26 cellular contexts compared by ENCODE assay signal in genomic region chr6:130964289-130964688, GRCh38.
DNase-seq lines count a peak whose midpoint lies in the region; ATAC-seq, FAIRE-seq and TF ChIP-seq lines count a peak whose summit lies in the region.
"Had no signal": no experiment of that assay in that cellular context is flagged by ENCODE, and none has a peak within 500 bp of the region (broad histone marks: within the 10 kb centered on the region; RNA-seq: fewer than 3 reads in every experiment).

No MANE protein-coding gene starts in this region.

- H3K9me3 Mint-ChIP-seq in memory B cell, result no peaks in the 10 kb centered on the region
- H3K9me3 Mint-ChIP-seq: activated CD8-positive, alpha-beta T cell treated with anti-CD3 and anti-CD28 coated beads for 36 hours; activated T-helper 17 cell treated with anti-CD3 and anti-CD28 coated beads, Interleukin-2, amount 50 U/mL, for 72 hours; CD4-positive, alpha-beta memory T cell; natural killer cell treated with Interleukin-12 subunit alpha and Interleukin-12 subunit beta and Interleukin-15 and Interleukin-18, amount 100 ng/mL, for 72 hours had no signal

- H3K4me3 ChIP-seq in GM12865 (ENCODE audit: low read depth, low read length) (no peak overlapping the region), pancreas (no peak overlapping the region)
- H3K4me3 ChIP-seq: A549, coronary artery, GM23248, SK-N-MC, testis, uterus had no signal

- peaks cover 27% of the 10 kb centered on the region for H3K4me1 Mint-ChIP-seq in memory B cell
- H3K4me1 Mint-ChIP-seq: activated T-helper 17 cell treated with anti-CD3 and anti-CD28 coated beads, Interleukin-2, amount 50 U/mL, for 72 hours had no signal

- TF ChIP-seq CTCF in GM12865 (IDR thresholded peaks at IDR 0.05; ENCODE audit: insufficient read depth, low read depth, low read length, missing control alignments) (no peak), pancreas (IDR thresholded peaks at IDR 0.05) (no peak)

- H3K9me3 ChIP-seq in pancreas, result no peaks in the 10 kb centered on the region
- H3K9me3 ChIP-seq: A549, testis, uterus had no signal

- WGBS in pancreas, 2 donors, result 95 to 100% methylated on average over 2 of the region's 2 CpGs

- no peak overlapping the region for H3K27ac ChIP-seq in pancreas
- H3K27ac ChIP-seq: A549, coronary artery, GM23248, SK-N-MC, testis, uterus had no signal

- H3K36me3 ChIP-seq in pancreas, result no peaks in the 10 kb centered on the region
- H3K36me3 ChIP-seq: uterus had no signal

- H3K4me1 ChIP-seq in pancreas, result peaks cover 0 to under 1% (median 0%) of the 10 kb centered on the region in 3 donors

- intact Hi-C loops in pancreas (cut with DNase I), result no loop called here

- H3K36me3 Mint-ChIP-seq in memory B cell, result no peaks in the 10 kb centered on the region
- H3K36me3 Mint-ChIP-seq: activated naive CD8-positive, alpha-beta T cell; CD4-positive, alpha-beta memory T cell; natural killer cell treated with Interleukin-12 subunit alpha and Interleukin-12 subunit beta and Interleukin-15 and Interleukin-18, amount 100 ng/mL, for 72 hours had no signal

- no peak overlapping the region for H3K27ac Mint-ChIP-seq in memory B cell
- H3K27ac Mint-ChIP-seq: activated CD8-positive, alpha-beta T cell treated with anti-CD3 and anti-CD28 coated beads for 36 hours; activated naive CD8-positive, alpha-beta T cell; activated T-helper 17 cell treated with anti-CD3 and anti-CD28 coated beads, Interleukin-2, amount 50 U/mL, for 72 hours; natural killer cell treated with Interleukin-12 subunit alpha and Interleukin-12 subunit beta and Interleukin-15 and Interleukin-18, amount 100 ng/mL, for 72 hours had no signal

- DNase-seq in GM12865 (ENCODE audit: low read depth) (peak; percentile 8), memory B cell (ENCODE audit: low spot score in 2 of 2) (no peak), pancreas (no peak), middle frontal gyrus (ENCODE audit: extremely low spot score, low spot score) (no peak), NCI-H1436 treated with DMSO at 0.1 percent for 48 hours (lab: John Stamatoyannopoulos, UW) (no peak), KG1 (lab: John Stamatoyannopoulos, UW) (no peak)
- DNase-seq: activated CD8-positive, alpha-beta T cell treated with anti-CD3 and anti-CD28 coated beads for 36 hours; AML-193; anterior cingulate cortex; CD4-positive, alpha-beta memory T cell; effector memory CD4-positive, alpha-beta T cell; GM23248; stimulated activated naive CD8-positive, alpha-beta T cell treated with anti-CD3 and anti-CD28 coated beads, Interleukin-15, Interleukin-2, amounts not matched to agents 100 U/mL and 50 U/mL, for 24 hours; testis; uterus had no signal

- peak; percentile 41 for ATAC-seq in HG02642 (IDR thresholded peaks at IDR 0.05; ENCODE audit: poor library complexity, unreplicated experiment)
- peak; percentile 56 for ATAC-seq in HG03442 (IDR thresholded peaks at IDR 0.05; ENCODE audit: unreplicated experiment)
- peak; percentile 61 for ATAC-seq in memory B cell (ENCODE audit: low read depth)
- ATAC-seq in pancreas, result no peak
- ATAC-seq: A549; activated CD8-positive, alpha-beta T cell treated with anti-CD3 and anti-CD28 coated beads for 36 hours; activated T-helper 17 cell treated with anti-CD3 and anti-CD28 coated beads, Interleukin-2, amount 50 U/mL, for 72 hours; stimulated activated naive CD8-positive, alpha-beta T cell treated with anti-CD3 and anti-CD28 coated beads, Interleukin-15, Interleukin-2, amounts not matched to agents 100 U/mL and 50 U/mL, for 24 hours had no signal

- no peaks in the 10 kb centered on the region for H3K27me3 ChIP-seq in pancreas
- H3K27me3 ChIP-seq: testis, uterus had no signal

- no peak for FAIRE-seq in pancreas (lab: Jason Lieb, UNC)
- FAIRE-seq: A549, bronchial epithelial cell, keratinocyte, TTC549 had no signal

- H3K27me3 Mint-ChIP-seq in memory B cell, result no peaks in the 10 kb centered on the region
- H3K27me3 Mint-ChIP-seq: activated CD8-positive, alpha-beta T cell treated with anti-CD3 and anti-CD28 coated beads for 36 hours; activated naive CD8-positive, alpha-beta T cell; activated T-helper 17 cell treated with anti-CD3 and anti-CD28 coated beads, Interleukin-2, amount 50 U/mL, for 72 hours; CD4-positive, alpha-beta memory T cell; natural killer cell treated with Interleukin-12 subunit alpha and Interleukin-12 subunit beta and Interleukin-15 and Interleukin-18, amount 100 ng/mL, for 72 hours had no signal

- no peak overlapping the region for H3K4me3 Mint-ChIP-seq in memory B cell
- H3K4me3 Mint-ChIP-seq: activated CD8-positive, alpha-beta T cell treated with anti-CD3 and anti-CD28 coated beads for 36 hours; activated naive CD8-positive, alpha-beta T cell; activated T-helper 17 cell treated with anti-CD3 and anti-CD28 coated beads, Interleukin-2, amount 50 U/mL, for 72 hours; CD4-positive, alpha-beta memory T cell; natural killer cell treated with Interleukin-12 subunit alpha and Interleukin-12 subunit beta and Interleukin-15 and Interleukin-18, amount 100 ng/mL, for 72 hours had no signal

Comparison
In these comparisons a context has a peak if more than half of its experiments do, and no peak if none do; other contexts are left out.
1. ATAC-seq: peak in HG02642 (single experiment), HG03442 (single experiment) and memory B cell (single experiment); none in pancreas (0 of 4).